1 cellular context compared by ENCODE assay signal in genomic region chr1:35280006-35280405, GRCh38.
A peak's percentile ranks its signal among the peaks of the same experiment; 100 is the strongest.
TF ChIP-seq lines count a peak whose summit lies in the region.

No MANE protein-coding gene starts in this region.

TF ChIP-seq in HEK293, 187 proteins besides CTCF, POLR2A, EP300 and RAD21 (continued from another document):
- TF ChIP-seq PRDM6 (tag by site-specific recombination; IDR thresholded peaks at IDR 0.05) (no peak), ZNF596 (tag by site-specific recombination; IDR thresholded peaks at IDR 0.05) (peak; percentile 86), ZNF354C (tag by site-specific recombination; IDR thresholded peaks at IDR 0.05; ENCODE audit: borderline replicate concordance, low read depth) (no peak), ZNF473 (tag by site-specific recombination; IDR thresholded peaks at IDR 0.05) (no peak)
TF ChIP-seq in HEK293: peak in this region for 3.
